In genomic region chr12:79512068-79512467, GRCh38 we compare ENCODE assay signal across 12 cellular contexts.
A peak's percentile ranks its signal among the peaks of the same experiment; 100 is the strongest.
DNase-seq lines count a peak whose midpoint lies in the region; ATAC-seq, FAIRE-seq and TF ChIP-seq lines count a peak whose summit lies in the region.
"Had no signal": no experiment of that assay in that cellular context is flagged by ENCODE, and none has a peak within 500 bp of the region (broad histone marks: within the 10 kb centered on the region; RNA-seq: fewer than 3 reads in every experiment).

No MANE protein-coding gene starts in this region.

- TF ChIP-seq CTCF in H1 (IDR thresholded peaks at IDR 0.05; ENCODE audit: control extremely low read depth in 1 of 3, insufficient read depth in 1 of 3, low read depth in 1 of 3, low read length in 3 of 3) (peak; percentile 64 to 77 (median 66)), smooth muscle cell (IDR thresholded peaks at IDR 0.05; ENCODE audit: borderline replicate concordance, insufficient read depth, poor library complexity, severe bottlenecking) (peak; percentile 10)

- H3K27me3 ChIP-seq in H1 (replicated peaks in 1 of 4; ENCODE audit: control insufficient read depth in 3 of 4, extremely low read depth in 1 of 4, insufficient read depth in 3 of 4, low read length in 3 of 4) (no peaks in the 10 kb centered on the region), smooth muscle cell (ENCODE audit: low read depth) (no peaks in the 10 kb centered on the region)

- no peaks in the 10 kb centered on the region for H3K79me1 ChIP-seq in H1 (ENCODE audit: low read depth, low read length)

- no peak overlapping the region; the same call in 1 of the 2 replicates for H2AK5ac ChIP-seq in H1 (ENCODE audit: low read depth, low read length)

- no peaks in the 10 kb centered on the region for H3K23me2 ChIP-seq in H1 (ENCODE audit: low read depth, low read length)

- no peak overlapping the region for H3K27ac Mint-ChIP-seq in activated CD4-positive, alpha-beta T cell treated with anti-CD3 and anti-CD28 coated beads for 36 hours

- H4K8ac ChIP-seq in H1 (ENCODE audit: extremely low read depth, insufficient read depth, low read length), result no peak overlapping the region

- POLR2A ChIA-PET in activated CD4-positive, alpha-beta T cell treated with anti-CD3 and anti-CD28 coated beads for 36 hours (lab: Charles Lee), result no interaction called here
- POLR2A ChIA-PET in H1 (lab: Charles Lee; ENCODE audit: partially characterized antibody), result no interaction called here

- H2BK15ac ChIP-seq in H1 (ENCODE audit: low read length), result no peak overlapping the region

- H3K27me3 Mint-ChIP-seq in activated CD4-positive, alpha-beta T cell treated with anti-CD3 and anti-CD28 coated beads for 36 hours, result no peaks in the 10 kb centered on the region

- H2BK12ac ChIP-seq in H1 (ENCODE audit: low read depth, low read length), result peak overlapping the region; percentile 5

- no peak overlapping the region for H3K4me3 ChIP-seq in H1 (ENCODE audit: extremely low read depth in 1 of 4, insufficient read depth in 2 of 4, low read depth in 3 of 4, low read length in 4 of 4)
- no peak overlapping the region for H3K4me3 ChIP-seq in smooth muscle cell
- H3K4me3 ChIP-seq: SK-N-MC had no signal

- no peak overlapping the region for H2BK20ac ChIP-seq in H1 (ENCODE audit: low read length)

- no peak overlapping the region for H3K4me3 Mint-ChIP-seq in activated CD4-positive, alpha-beta T cell treated with anti-CD3 and anti-CD28 coated beads for 36 hours

- peak; percentile 9 for DNase-seq in activated CD4-positive, alpha-beta T cell treated with anti-CD3 and anti-CD28 coated beads for 36 hours
- DNase-seq in activated CD4-positive, alpha-beta T cell treated with anti-CD3 and anti-CD28 coated beads for 1 hour, result no peak
- DNase-seq in NCI-H526 (lab: John Stamatoyannopoulos, UW) (peak; percentile 48 to 79), H1 (ENCODE audit: low read depth in 1 of 2, low spot score in 2 of 2) (peak; percentile 17 to 78), smooth muscle cell (lab: John Stamatoyannopoulos, UW; ENCODE audit: unreplicated experiment) (no peak), cerebellum (ENCODE audit: low spot score) (no peak)
- DNase-seq: aorta; NCI-H510A treated with DMSO at 0.1 percent for 48 hours; stimulated activated CD8-positive, alpha-beta memory T cell treated with anti-CD3 and anti-CD28 coated beads, Interleukin-4, amount 100 ng/mL, for 48 hours had no signal

- peak overlapping the region; percentile 81 for H4K5ac ChIP-seq in H1 (ENCODE audit: insufficient read length, low read depth, low read length)

- no peak for ATAC-seq in activated CD4-positive, alpha-beta T cell treated with anti-CD3 and anti-CD28 coated beads for 36 hours
- ATAC-seq in HG03175 (IDR thresholded peaks at IDR 0.05; ENCODE audit: unreplicated experiment), result no peak
- ATAC-seq in GM19351 (IDR thresholded peaks at IDR 0.05; ENCODE audit: unreplicated experiment), result no peak

- CTCF ChIA-PET in activated CD4-positive, alpha-beta T cell treated with anti-CD3 and anti-CD28 coated beads for 36 hours (lab: Charles Lee), result interaction anchor here (0.7 kb wide), 2 partner anchors 14 to 1617 kb away, joined by 3 read pairs; no protein-coding TSS in a partner anchor
- CTCF ChIA-PET in H1 (lab: Charles Lee; ENCODE audit: partially characterized antibody), result interaction anchor here (0.5 to 3.2 kb wide), 22 partner anchors 9 to 1291 kb away, joined by 3 to 12 read pairs (median 3); no protein-coding TSS in a partner anchor

- H2AFZ ChIP-seq in H1 (ENCODE audit: low read length) (0 out of 2 replicates have a peak overlapping the region, but pooled peaks have one; percentile 83), smooth muscle cell (ENCODE audit: low read depth) (no peak overlapping the region)

- H3K27ac ChIP-seq in H1 (ENCODE audit: low read depth, low read length), result no peak overlapping the region
- H3K27ac ChIP-seq in smooth muscle cell (ENCODE audit: low read depth), result no peak overlapping the region
- H3K27ac ChIP-seq: SK-N-MC had no signal

- H3K4ac ChIP-seq in H1 (replicated peaks; ENCODE audit: insufficient read length, low read depth, low read length), result no peak overlapping the region

- 51% methylated on average over 6 of the region's 6 CpGs; no CpG with 5 or more reads in 1 of the 2 experiments for WGBS in H1 (ENCODE audit: extremely low coverage in 1 of 2, insufficient coverage in 1 of 2, insufficient read length in 1 of 2, insufficient replicate concordance in 2 of 2, low coverage in 1 of 2, low lambda C conversion rate in 2 of 2, missing lambda C conversion rate in 1 of 2), 2 experiments
- WGBS in smooth muscle cell (ENCODE audit: low lambda C conversion rate), result 73% methylated on average over 6 of the region's 6 CpGs

- TF ChIP-seq POLR2A in H1 (IDR thresholded peaks at IDR 0.05; ENCODE audit: control extremely low read depth in 1 of 2, low read depth in 2 of 2, low read length in 2 of 2), result no peak

- H3K9ac ChIP-seq in H1 (replicated peaks in 1 of 4; ENCODE audit: extremely low read depth in 1 of 4, low read depth in 3 of 4, low read length in 3 of 4) (no peak overlapping the region), smooth muscle cell (ENCODE audit: low read depth) (no peak overlapping the region)

- no peaks in the 10 kb centered on the region for H3K36me3 Mint-ChIP-seq in activated CD4-positive, alpha-beta T cell treated with anti-CD3 and anti-CD28 coated beads for 36 hours (ENCODE audit: low read depth)

- H3F3A ChIP-seq in smooth muscle cell (ENCODE audit: low read depth), result no peaks in the 10 kb centered on the region

- TF ChIP-seq EP300 in H1 (IDR thresholded peaks at IDR 0.05; ENCODE audit: borderline replicate concordance in 1 of 2, low read depth in 2 of 2, low read length in 2 of 2), result no peak

- H3K4me2 ChIP-seq in H1 (ENCODE audit: insufficient read depth in 1 of 2, low read depth in 2 of 2, low read length in 2 of 2) (0 out of 4 replicates have a peak overlapping the region, but pooled peaks of 1 of the 2 experiments have one; percentile 25), smooth muscle cell (no peak overlapping the region)

- intact Hi-C loops in activated CD4-positive, alpha-beta T cell treated with anti-CD3 and anti-CD28 coated beads for 36 hours (cut with DNase I, micrococcal nuclease), result no loop called here

- H4K20me1 ChIP-seq in H1 (replicated peaks in 1 of 2; ENCODE audit: control insufficient read depth in 1 of 2, insufficient read depth in 2 of 2, low read length in 2 of 2), result no peaks in the 10 kb centered on the region
- no peaks in the 10 kb centered on the region for H4K20me1 ChIP-seq in smooth muscle cell (ENCODE audit: low read depth)

- TF ChIP-seq RAD21 in H1 (IDR thresholded peaks at IDR 0.05 in 1 of 2, conservative IDR thresholded peaks at IDR 0.05 in 1 of 2; ENCODE audit: low read depth in 2 of 2, low read length in 2 of 2), result peak; percentile 76 to 82

- no peak overlapping the region for H3K56ac ChIP-seq in H1 (replicated peaks; ENCODE audit: insufficient read length, low read depth, low read length)

- peak overlapping the region; percentile 57; the same call in 1 of the 2 replicates for H2BK5ac ChIP-seq in H1 (ENCODE audit: low read depth, low read length)

- H3K4me1 ChIP-seq in H1 (replicated peaks in 1 of 4; ENCODE audit: control insufficient read depth in 3 of 4, insufficient read depth in 4 of 4, low read length in 3 of 4) (peaks cover 1 to 11% (median 4%) of the 10 kb centered on the region in 4 experiments; a peak in 4 of 7 replicates), smooth muscle cell (ENCODE audit: low read depth) (no peaks in the 10 kb centered on the region)

- H3K9me3 ChIP-seq in H1 (ENCODE audit: insufficient read depth in 2 of 2, low read depth in 1 of 2, low read length in 1 of 2) (no peaks in the 10 kb centered on the region), smooth muscle cell (replicated peaks; ENCODE audit: low read depth) (no peaks in the 10 kb centered on the region)

- H3K14ac ChIP-seq in H1 (ENCODE audit: insufficient read length), result no peak overlapping the region

- H3K23ac ChIP-seq in H1 (ENCODE audit: insufficient read length), result no peak overlapping the region

- H4K91ac ChIP-seq in H1 (replicated peaks; ENCODE audit: insufficient read length, low read length), result peak overlapping the region; percentile 84

- peaks cover 5% of the 10 kb centered on the region for H3K9me3 Mint-ChIP-seq in activated CD4-positive, alpha-beta T cell treated with anti-CD3 and anti-CD28 coated beads for 36 hours (ENCODE audit: low read depth)

- H3K36me3 ChIP-seq in H1 (ENCODE audit: control insufficient read depth in 2 of 4, insufficient read depth in 4 of 4, low read length in 3 of 4) (no peaks in the 10 kb centered on the region), smooth muscle cell (ENCODE audit: low read depth) (no peaks in the 10 kb centered on the region)

- H3K4me1 Mint-ChIP-seq in activated CD4-positive, alpha-beta T cell treated with anti-CD3 and anti-CD28 coated beads for 36 hours, result no peaks in the 10 kb centered on the region

- FAIRE-seq in H1 (lab: Jason Lieb, UNC), result peak; percentile 78

- H2BK120ac ChIP-seq in H1 (replicated peaks; ENCODE audit: low read depth, low read length), result no peak overlapping the region

- H3K79me2 ChIP-seq in H1 (ENCODE audit: control insufficient read depth in 1 of 2, insufficient read depth in 2 of 2, low read length in 2 of 2), result no peaks in the 10 kb centered on the region
- H3K79me2 ChIP-seq in smooth muscle cell (ENCODE audit: low read depth), result no peaks in the 10 kb centered on the region

- H3K18ac ChIP-seq in H1 (ENCODE audit: extremely low read depth, low read length), result no peak overlapping the region

TF ChIP-seq in H1, 55 proteins besides CTCF, POLR2A, EP300 and RAD21:
- TF ChIP-seq YY1 (IDR thresholded peaks at IDR 0.05; ENCODE audit: low read depth, low read length) (peak; percentile 74), SP4 (IDR thresholded peaks at IDR 0.05; ENCODE audit: low read length) (no peak), MAX (IDR thresholded peaks at IDR 0.05) (0 out of 2 replicates have a peak, but pooled peaks have one; percentile 26)

Comparison
In these comparisons a context has a peak if more than half of its experiments do, and no peak if none do; other contexts are left out.
1. DNase-seq: peak in activated CD4-positive, alpha-beta T cell treated with anti-CD3 and anti-CD28 coated beads for 36 hours (single experiment), NCI-H526 (2 of 2) and H1 (2 of 2); none in activated CD4-positive, alpha-beta T cell treated with anti-CD3 and anti-CD28 coated beads for 1 hour (single experiment), smooth muscle cell (single experiment) and cerebellum (single experiment).